ENCODE assay signal across 22 cellular contexts in genomic region chr18:58631301-58631700, GRCh38.
"Had no signal": no experiment of that assay in that cellular context is flagged by ENCODE, and none has a peak within 500 bp of the region (broad histone marks: within the 10 kb centered on the region; RNA-seq: fewer than 3 reads in every experiment).

No MANE protein-coding gene starts in this region.

- H3K4me1 ChIP-seq: breast epithelium, left lung, tibial nerve had no signal

- H3K9me3 ChIP-seq: breast epithelium, esophagus muscularis mucosa, left lung, ovary, suprapubic skin, tibial nerve had no signal

- H3K36me3 ChIP-seq: breast epithelium, esophagus muscularis mucosa, left lung, ovary, suprapubic skin, tibial nerve had no signal

- H3K27me3 ChIP-seq: breast epithelium, foreskin keratinocyte, left lung, ovary, suprapubic skin, tibial nerve had no signal

- DNase-seq: activated CD4-positive, alpha-beta T cell treated with anti-CD3 and anti-CD28 coated beads for 1 hour; activated CD4-positive, alpha-beta T cell treated with anti-CD3 and anti-CD28 coated beads, Interleukin-2, amount 50 U/mL, for 1 hour; activated CD8-positive, alpha-beta T cell treated with anti-CD3 and anti-CD28 coated beads for 36 hours; activated naive CD8-positive, alpha-beta T cell treated with anti-CD3 and anti-CD28 coated beads, Interleukin-2, amount 50 U/mL, for 24 hours; activated T-cell treated with anti-CD3 and anti-CD28 coated beads, Interleukin-2, amount 50 U/mL, for 4 hours; dermis blood vessel endothelial cell; effector CD4-positive, alpha-beta T cell; foreskin keratinocyte; left lung; ovary; retina; stimulated activated CD4-positive, alpha-beta T cell treated with anti-CD3 and anti-CD28 coated beads, Interleukin-15, amount 100 ng/mL, for 24 hours; stimulated activated CD4-positive, alpha-beta T cell treated with anti-CD3 and anti-CD28 coated beads, Interleukin-2, amount 100 ng/mL, for 24 hours; stimulated activated naive CD4-positive, alpha-beta T cell; T-helper 17 cell; T1000 had no signal

- ATAC-seq: activated CD8-positive, alpha-beta T cell treated with anti-CD3 and anti-CD28 coated beads for 36 hours; activated naive CD8-positive, alpha-beta T cell treated with anti-CD3 and anti-CD28 coated beads, Interleukin-2, amount 50 U/mL, for 24 hours; activated T-cell treated with anti-CD3 and anti-CD28 coated beads, Interleukin-2, amount 50 U/mL, for 4 hours; foreskin keratinocyte; left lung; T-helper 17 cell; WTC11 had no signal

- H3K27ac ChIP-seq: breast epithelium, esophagus muscularis mucosa, foreskin keratinocyte, left lung, ovary, suprapubic skin, tibial nerve had no signal

- H3K4me3 ChIP-seq: breast epithelium, esophagus muscularis mucosa, left lung, lung, ovary, suprapubic skin, tibial nerve had no signal
